Comparison of ENCODE assay signal across 13 cellular contexts in genomic region chr20:17806739-17807441, GRCh38.
DNase-seq lines count a peak whose midpoint lies in the region; ATAC-seq and TF ChIP-seq lines count a peak whose summit lies in the region.
"Had no signal": no experiment of that assay in that cellular context is flagged by ENCODE, and none has a peak within 500 bp of the region (broad histone marks: within the 10 kb centered on the region; RNA-seq: fewer than 3 reads in every experiment).

No MANE protein-coding gene starts in this region.

- no peaks in the 10 kb centered on the region for H3K79me2 ChIP-seq in PC-9 (ENCODE audit: low read depth)
- H3K79me2 ChIP-seq: parathyroid adenoma had no signal

- ATAC-seq in stimulated activated effector memory CD8-positive, alpha-beta T cell treated with anti-CD3 and anti-CD28 coated beads, Interleukin-12 subunit alpha, Interleukin-12 subunit beta, amount 100 ng/mL, for 72 hours: no peak

- no TSS peak for BruUV-seq in PC-9 (replicated peaks; lab: Mats Ljungman, UMichigan)

- H3K36me3 Mint-ChIP-seq in stimulated activated effector memory CD8-positive, alpha-beta T cell treated with anti-CD3 and anti-CD28 coated beads, Interleukin-12 subunit alpha, Interleukin-12 subunit beta, amount 100 ng/mL, for 72 hours: no peaks in the 10 kb centered on the region
- H3K36me3 Mint-ChIP-seq in glutamatergic neuron (ENCODE audit: unreplicated experiment): no peaks in the 10 kb centered on the region

- no peaks in the 10 kb centered on the region for H3K9me2 ChIP-seq in PC-9 (ENCODE audit: insufficient read depth)

- TF ChIP-seq CTCF in right atrium auricular region (IDR thresholded peaks at IDR 0.05) (no peak), prostate gland (IDR thresholded peaks at IDR 0.05) (no peak), glutamatergic neuron (IDR thresholded peaks at IDR 0.05; ENCODE audit: partially characterized antibody, unreplicated experiment) (no peak), PC-9 (conservative IDR thresholded peaks at IDR 0.05) (no peak)

- H3K27ac Mint-ChIP-seq in stimulated activated effector memory CD8-positive, alpha-beta T cell treated with anti-CD3 and anti-CD28 coated beads, Interleukin-12 subunit alpha, Interleukin-12 subunit beta, amount 100 ng/mL, for 72 hours: no peak overlapping the region
- H3K27ac Mint-ChIP-seq in glutamatergic neuron (ENCODE audit: unreplicated experiment): no peak overlapping the region
- H3K27ac Mint-ChIP-seq: T-helper 1 cell treated with Interleukin-12 subunit alpha and Interleukin-12 subunit beta and Interleukin-4 antibody, amounts not matched to agents 30 μg/mL and 1 μg/mL, for 36 hours had no signal

- H3K27ac ChIP-seq in BLaER1: peak overlapping the region; percentile 61
- H3K27ac ChIP-seq in right atrium auricular region: peak overlapping the region; percentile 70 to 75
- peak overlapping the region; percentile 42 to 52 for H3K27ac ChIP-seq in prostate gland
- H3K27ac ChIP-seq in PC-9: no peak overlapping the region
- H3K27ac ChIP-seq: KMS-11 had no signal

- POLR2A ChIA-PET in PC-9 (lab: Charles Lee; ENCODE audit: unreplicated experiment): no interaction called here

- no peaks in the 10 kb centered on the region for H3K9me3 Mint-ChIP-seq in stimulated activated effector memory CD8-positive, alpha-beta T cell treated with anti-CD3 and anti-CD28 coated beads, Interleukin-12 subunit alpha, Interleukin-12 subunit beta, amount 100 ng/mL, for 72 hours
- no peaks in the 10 kb centered on the region for H3K9me3 Mint-ChIP-seq in glutamatergic neuron (ENCODE audit: unreplicated experiment)
- H3K9me3 Mint-ChIP-seq: central memory CD8-positive, alpha-beta T cell; T-helper 1 cell treated with Interleukin-12 subunit alpha and Interleukin-12 subunit beta and Interleukin-4 antibody, amounts not matched to agents 30 μg/mL and 1 μg/mL, for 36 hours had no signal

- no peaks in the 10 kb centered on the region for H3K4me1 Mint-ChIP-seq in stimulated activated effector memory CD8-positive, alpha-beta T cell treated with anti-CD3 and anti-CD28 coated beads, Interleukin-12 subunit alpha, Interleukin-12 subunit beta, amount 100 ng/mL, for 72 hours
- peaks cover 4% of the 10 kb centered on the region for H3K4me1 Mint-ChIP-seq in glutamatergic neuron (ENCODE audit: low read depth, unreplicated experiment)
- H3K4me1 Mint-ChIP-seq: central memory CD8-positive, alpha-beta T cell had no signal

- 43% methylated on average over 26 of the region's 26 CpGs for WGBS in prostate gland

- H3K9me3 ChIP-seq in BLaER1 (no peaks in the 10 kb centered on the region), right atrium auricular region (no peaks in the 10 kb centered on the region), prostate gland (no peaks in the 10 kb centered on the region), PC-9 (ENCODE audit: insufficient read depth, low read depth) (no peaks in the 10 kb centered on the region)

- H4K20me1 ChIP-seq in BLaER1: no peaks in the 10 kb centered on the region
- no peaks in the 10 kb centered on the region for H4K20me1 ChIP-seq in PC-9 (ENCODE audit: insufficient read depth)

- H3K36me3 ChIP-seq in BLaER1 (no peaks in the 10 kb centered on the region), right atrium auricular region (no peaks in the 10 kb centered on the region), prostate gland (no peaks in the 10 kb centered on the region), PC-9 (ENCODE audit: low read depth) (no peaks in the 10 kb centered on the region)

- H3K4me2 ChIP-seq in BLaER1: peak overlapping the region; percentile 93
- H3K4me2 ChIP-seq in PC-9: no peak overlapping the region
- H3K4me2 ChIP-seq: KMS-11 had no signal

- H3K4me3 ChIP-seq in BLaER1: peak overlapping the region; percentile 42
- H3K4me3 ChIP-seq in right atrium auricular region: peak overlapping the region in 1 of 2 donors; percentile 9
- no peak overlapping the region for H3K4me3 ChIP-seq in prostate gland
- no peak overlapping the region for H3K4me3 ChIP-seq in PC-9

- H3K27me3 ChIP-seq in BLaER1 (no peaks in the 10 kb centered on the region), right atrium auricular region (no peaks in the 10 kb centered on the region), prostate gland (replicated peaks; ENCODE audit: insufficient read depth) (no peaks in the 10 kb centered on the region), PC-9 (ENCODE audit: insufficient read depth, low read depth) (no peaks in the 10 kb centered on the region)

- no peak overlapping the region for H3K4me3 Mint-ChIP-seq in stimulated activated effector memory CD8-positive, alpha-beta T cell treated with anti-CD3 and anti-CD28 coated beads, Interleukin-12 subunit alpha, Interleukin-12 subunit beta, amount 100 ng/mL, for 72 hours
- H3K4me3 Mint-ChIP-seq in glutamatergic neuron (ENCODE audit: unreplicated experiment): no peak overlapping the region
- H3K4me3 Mint-ChIP-seq: central memory CD8-positive, alpha-beta T cell; T-helper 1 cell treated with Interleukin-12 subunit alpha and Interleukin-12 subunit beta and Interleukin-4 antibody, amounts not matched to agents 30 μg/mL and 1 μg/mL, for 36 hours had no signal

- DNase-seq in astrocyte of the hippocampus (ENCODE audit: low read depth, low spot score) (peak; percentile 71), right atrium auricular region (ENCODE audit: low spot score) (peak; percentile 81), prostate gland (ENCODE audit: low spot score) (no peak), NCI-H128 (lab: John Stamatoyannopoulos, UW; ENCODE audit: unreplicated experiment) (no peak), glutamatergic neuron (no peak), PC-9 (no peak)
- no peak for DNase-seq in stimulated activated effector memory CD8-positive, alpha-beta T cell treated with anti-CD3 and anti-CD28 coated beads, Interleukin-12 subunit alpha, Interleukin-12 subunit beta, amount 100 ng/mL, for 72 hours (ENCODE audit: low spot score in 2 of 2)
- DNase-seq: DMS153 had no signal

- peaks cover 22% of the 10 kb centered on the region for H3K4me1 ChIP-seq in BLaER1
- peaks cover 0 to 43% of the 10 kb centered on the region in 2 donors for H3K4me1 ChIP-seq in right atrium auricular region
- H3K4me1 ChIP-seq in prostate gland (replicated peaks): peaks cover 6% of the 10 kb centered on the region
- H3K4me1 ChIP-seq in PC-9 (replicated peaks; ENCODE audit: insufficient read depth): no peaks in the 10 kb centered on the region

- H3F3A ChIP-seq in PC-9 (ENCODE audit: insufficient read depth, low read depth): no peaks in the 10 kb centered on the region

- 0 out of 2 replicates have a peak overlapping the region, but pooled peaks have one; percentile 9 for H3K9ac ChIP-seq in BLaER1
- H3K9ac ChIP-seq: KMS-11, parathyroid adenoma had no signal

- CTCF ChIA-PET in PC-9 (lab: Charles Lee): no interaction called here

- TF ChIP-seq POLR2A in prostate gland (IDR thresholded peaks at IDR 0.05): no peak

- intact Hi-C loops in prostate gland (cut with DNase I): loop anchor here (5.0 to 10.0 kb wide), 3 partner anchors 90 to 122 kb away; partner anchors contain the start of gene RRBP1
- intact Hi-C loops in PC-9 (cut with micrococcal nuclease; ENCODE audit: unreplicated experiment): no loop called here

- H3K27me3 Mint-ChIP-seq in glutamatergic neuron (ENCODE audit: unreplicated experiment): no peaks in the 10 kb centered on the region

- H2AFZ ChIP-seq in PC-9: no peak overlapping the region
- H2AFZ ChIP-seq: parathyroid adenoma had no signal

Comparison
In these comparisons a context has a peak if more than half of its experiments do, and no peak if none do; other contexts are left out.
1. DNase-seq: peak in astrocyte of the hippocampus (single experiment) and right atrium auricular region (single experiment); none in prostate gland (single experiment), NCI-H128 (single experiment), stimulated activated effector memory CD8-positive, alpha-beta T cell treated with anti-CD3 and anti-CD28 coated beads, Interleukin-12 subunit alpha, Interleukin-12 subunit beta, amount 100 ng/mL, for 72 hours (0 of 2), glutamatergic neuron (single experiment) and PC-9 (0 of 2).